In genomic region chr11:71282581-71283351, GRCh38 we compare ENCODE assay signal across 16 cellular contexts. TPM values are rescaled to one million over a fixed set of nuclear protein-coding genes. Genes with fewer than 3 reads are reported as not detected.
DNase-seq lines count a peak whose midpoint lies in the region; TF ChIP-seq lines count a peak whose summit lies in the region.
"Had no signal": no experiment of that assay in that cellular context is flagged by ENCODE, and none has a peak within 500 bp of the region (broad histone marks: within the 10 kb centered on the region; RNA-seq: fewer than 3 reads in every experiment).

No MANE protein-coding gene starts in this region.

- TF ChIP-seq POLR2A in prostate gland (IDR thresholded peaks at IDR 0.05) (no peak), testis (IDR thresholded peaks at IDR 0.05) (no peak)

- no peaks in the 10 kb centered on the region for H3K9me3 Mint-ChIP-seq in activated CD4-positive, alpha-beta T cell treated with anti-CD3 and anti-CD28 coated beads, Interleukin-2, amount 10 ng/mL, durations not matched to agents 24 days and 14 days
- H3K9me3 Mint-ChIP-seq: activated naive CD8-positive, alpha-beta T cell treated with anti-CD3 and anti-CD28 coated beads, Interleukin-2, amount 50 U/mL, for 24 hours; activated T-cell treated with anti-CD3 and anti-CD28 coated beads, Interleukin-2, amount 50 U/mL, for 72 hours had no signal

- H3K27me3 Mint-ChIP-seq in activated CD4-positive, alpha-beta T cell treated with anti-CD3 and anti-CD28 coated beads, Interleukin-2, amount 10 ng/mL, durations not matched to agents 24 days and 14 days, result no peaks in the 10 kb centered on the region

- H3K27me3 ChIP-seq in prostate gland (replicated peaks; ENCODE audit: insufficient read depth) (no peaks in the 10 kb centered on the region), testis (no peaks in the 10 kb centered on the region)
- H3K27me3 ChIP-seq: hepatocyte had no signal

- no peak overlapping the region for H3K4me3 ChIP-seq in prostate gland
- no peak overlapping the region for H3K4me3 ChIP-seq in testis
- H3K4me3 ChIP-seq: hepatocyte had no signal

- no peaks in the 10 kb centered on the region for H3K36me3 ChIP-seq in prostate gland
- H3K36me3 ChIP-seq in testis (ENCODE audit: low read depth, missing control alignments), result no peaks in the 10 kb centered on the region

- WGBS in prostate gland, result 56% methylated on average over 15 of the region's 15 CpGs
- 82 to 83% methylated on average over 15 of the region's 15 CpGs for WGBS in testis, 2 donors

- no peak for TF ChIP-seq CTCF in prostate gland (IDR thresholded peaks at IDR 0.05)
- TF ChIP-seq CTCF in testis (IDR thresholded peaks at IDR 0.05), result no peak

- H3K36me3 Mint-ChIP-seq in activated CD4-positive, alpha-beta T cell treated with anti-CD3 and anti-CD28 coated beads, Interleukin-2, amount 10 ng/mL, durations not matched to agents 24 days and 14 days (ENCODE audit: low read depth), result no peaks in the 10 kb centered on the region

- no peak overlapping the region for H3K4me3 Mint-ChIP-seq in activated CD4-positive, alpha-beta T cell treated with anti-CD3 and anti-CD28 coated beads, Interleukin-2, amount 10 ng/mL, durations not matched to agents 24 days and 14 days
- H3K4me3 Mint-ChIP-seq: activated naive CD8-positive, alpha-beta T cell treated with anti-CD3 and anti-CD28 coated beads, Interleukin-2, amount 50 U/mL, for 24 hours; activated T-cell treated with anti-CD3 and anti-CD28 coated beads, Interleukin-2, amount 50 U/mL, for 72 hours; B cell had no signal

- peaks cover 8% of the 10 kb centered on the region for H3K4me1 ChIP-seq in prostate gland (replicated peaks)
- peaks cover 5% of the 10 kb centered on the region for H3K4me1 ChIP-seq in testis

- no peaks in the 10 kb centered on the region for H3K4me1 Mint-ChIP-seq in activated CD4-positive, alpha-beta T cell treated with anti-CD3 and anti-CD28 coated beads, Interleukin-2, amount 10 ng/mL, durations not matched to agents 24 days and 14 days
- H3K4me1 Mint-ChIP-seq: activated naive CD8-positive, alpha-beta T cell treated with anti-CD3 and anti-CD28 coated beads, Interleukin-2, amount 50 U/mL, for 24 hours; B cell had no signal

- intact Hi-C loops in prostate gland (cut with DNase I), result no loop called here
- intact Hi-C loops in testis (cut with DNase I; ENCODE audit: low total_unique reads), result no loop called here
- intact Hi-C loops in activated CD4-positive, alpha-beta T cell treated with anti-CD3 and anti-CD28 coated beads, Interleukin-2, amount 10 ng/mL, durations not matched to agents 24 days and 14 days (cut with micrococcal nuclease), result no loop called here

- H3K27ac ChIP-seq in prostate gland, result peak overlapping the region; percentile 26 to 67
- no peak overlapping the region for H3K27ac ChIP-seq in testis
- H3K27ac ChIP-seq: HL-60 had no signal

- H3K9me3 ChIP-seq in prostate gland, result no peaks in the 10 kb centered on the region
- no peaks in the 10 kb centered on the region for H3K9me3 ChIP-seq in testis

- no peak overlapping the region for H3K27ac Mint-ChIP-seq in activated CD4-positive, alpha-beta T cell treated with anti-CD3 and anti-CD28 coated beads, Interleukin-2, amount 10 ng/mL, durations not matched to agents 24 days and 14 days
- H3K27ac Mint-ChIP-seq: activated naive CD8-positive, alpha-beta T cell treated with anti-CD3 and anti-CD28 coated beads, Interleukin-2, amount 50 U/mL, for 24 hours; activated T-cell treated with anti-CD3 and anti-CD28 coated beads, Interleukin-2, amount 50 U/mL, for 72 hours; B cell had no signal

- DNase-seq in ELF-1 (ENCODE audit: low read depth, low spot score), result peak; percentile 32
- DNase-seq in NCI-H1694 treated with DMSO at 0.1 percent for 48 hours (lab: John Stamatoyannopoulos, UW), result peak; percentile 34
- peak; percentile 88 for DNase-seq in islet precursor cell
- no peak for DNase-seq in prostate gland (ENCODE audit: low spot score)
- DNase-seq in testis, result no peak
- DNase-seq in activated T-cell treated with anti-CD3 and anti-CD28 coated beads, Interleukin-2, amount 50 U/mL, for 1 hour, result no peak
- no peak for DNase-seq in activated T-cell treated with anti-CD3 and anti-CD28 coated beads, Interleukin-2, amount 50 U/mL, for 48 hours
- DNase-seq in activated CD4-positive, alpha-beta T cell treated with anti-CD3 and anti-CD28 coated beads, Interleukin-2, amount 10 ng/mL, durations not matched to agents 24 days and 14 days, result no peak
- DNase-seq: activated naive CD8-positive, alpha-beta T cell treated with anti-CD3 and anti-CD28 coated beads, Interleukin-2, amount 50 U/mL, for 24 hours; activated T-cell treated with anti-CD3 and anti-CD28 coated beads, Interleukin-2, amount 50 U/mL, for 72 hours; KBM-7; mesendoderm; NCI-H1105 had no signal

RNA-seq across cellular contexts. Expression of gene SHANK2, which starts 30.4 kb away (rescaled TPM):
- total RNA-seq in prostate gland, result 10 to 100 TPM; 43.5 to 46.4 TPM
- 10 to 100 TPM in 1 of 2 donors, 1 to 10 TPM in 1; 8.0 to 13.9 TPM for total RNA-seq in testis
- 4.3 TPM for polyA plus RNA-seq in testis (ENCODE audit: insufficient read depth, low read depth, low replicate concordance)
- not detected in 2 replicates for total RNA-seq in activated CD4-positive, alpha-beta T cell treated with anti-CD3 and anti-CD28 coated beads, Interleukin-2, amount 10 ng/mL, durations not matched to agents 24 days and 14 days

Comparison
In these comparisons a context has a peak if more than half of its experiments do, and no peak if none do; other contexts are left out.
1. DNase-seq: peak in ELF-1 (single experiment), NCI-H1694 treated with DMSO at 0.1 percent for 48 hours (single experiment) and islet precursor cell (single experiment); none in prostate gland (single experiment), testis (single experiment), activated T-cell treated with anti-CD3 and anti-CD28 coated beads, Interleukin-2, amount 50 U/mL, for 1 hour (single experiment), activated T-cell treated with anti-CD3 and anti-CD28 coated beads, Interleukin-2, amount 50 U/mL, for 48 hours (0 of 2) and activated CD4-positive, alpha-beta T cell treated with anti-CD3 and anti-CD28 coated beads, Interleukin-2, amount 10 ng/mL, durations not matched to agents 24 days and 14 days (single experiment).
2. H3K27ac ChIP-seq: peak in prostate gland (2 of 2); none in testis (0 of 2).